In genomic region chr7:96729795-96730194, GRCh38 we compare ENCODE assay signal across 25 cellular contexts. TPM values are rescaled to one million over a fixed set of nuclear protein-coding genes. Genes with fewer than 3 reads are reported as not detected.
A peak's percentile ranks its signal among the peaks of the same experiment; 100 is the strongest.
DNase-seq lines count a peak whose midpoint lies in the region; ATAC-seq, FAIRE-seq and TF ChIP-seq lines count a peak whose summit lies in the region.
"Had no signal": no experiment of that assay in that cellular context is flagged by ENCODE, and none has a peak within 500 bp of the region (broad histone marks: within the 10 kb centered on the region; RNA-seq: fewer than 3 reads in every experiment).

No MANE protein-coding gene starts in this region.

- POLR2A ChIA-PET in K562 (lab: Yijun Ruan, JAX) = no interaction called here

- H3K9ac ChIP-seq in K562 (ENCODE audit: insufficient read depth in 1 of 2, low read depth in 2 of 2, low read length in 2 of 2) = no peak overlapping the region
- no peak overlapping the region for H3K9ac ChIP-seq in keratinocyte (ENCODE audit: control insufficient read depth, extremely low read depth, insufficient read depth, low read length)
- H3K9ac ChIP-seq: BLaER1 treated with 17β-estradiol and CSF1 and Interleukin-3, amounts not matched to agents 10 nM and 100 nM; SK-N-SH had no signal

- CTCF ChIA-PET in K562 (lab: Yijun Ruan, JAX; ENCODE audit: low intra/inter-chr PET ratio) = no interaction called here

- H3K27ac ChIP-seq in K562 (ENCODE audit: extremely low read depth, low read depth, low read length) (no peak overlapping the region), keratinocyte (ENCODE audit: control insufficient read depth, insufficient read depth, low read length) (peak overlapping the region; percentile 42), dorsolateral prefrontal cortex (no peak overlapping the region)
- H3K27ac ChIP-seq: BLaER1 treated with 17β-estradiol and CSF1 and Interleukin-3, amounts not matched to agents 10 nM and 100 nM had no signal

- no peaks in the 10 kb centered on the region for H3K9me1 ChIP-seq in K562 (ENCODE audit: control insufficient read depth, insufficient read depth, low read length)
- H3K9me1 ChIP-seq in keratinocyte (ENCODE audit: control insufficient read depth, extremely low read depth, insufficient read depth, low read length) = no peaks in the 10 kb centered on the region

- TF ChIP-seq POLR2A in K562 (conservative IDR thresholded peaks at IDR 0.05) = no peak

- TF ChIP-seq RAD21 in K562 (CRISPR knock-in tag; conservative IDR thresholded peaks at IDR 0.05 in 1 of 2, IDR thresholded peaks at IDR 0.05 in 1 of 2) = no peak

- WGBS in K562 (ENCODE audit: insufficient coverage, low coverage, missing lambda C conversion rate) = 0% methylated on average over 2 of the region's 2 CpGs

- no peak for TF ChIP-seq EP300 in K562 (IDR thresholded peaks at IDR 0.05; ENCODE audit: low read length)

- intact Hi-C loops in K562 (cut with micrococcal nuclease) (no loop called here), dorsolateral prefrontal cortex (cut with DNase I) (no loop called here)

- dilution Hi-C loops in keratinocyte (cut with MboI; ENCODE audit: extremely low pct_ligation_motif_present, low sequenced_read_pairs) = no loop called here

- H3K4me2 ChIP-seq in K562 (ENCODE audit: insufficient read depth, low read length) (no peak overlapping the region), keratinocyte (ENCODE audit: control insufficient read depth, extremely low read depth, insufficient read depth, low read depth, low read length) (peak overlapping the region; percentile 11)
- H3K4me2 ChIP-seq: BLaER1 treated with 17β-estradiol and CSF1 and Interleukin-3, amounts not matched to agents 10 nM and 100 nM; SK-N-SH had no signal

- TF ChIP-seq CTCF in LNCaP clone FGC (IDR thresholded peaks at IDR 0.05; ENCODE audit: control insufficient read depth, extremely low read depth, insufficient read depth) (no peak), K562 (IDR thresholded peaks at IDR 0.05 in 2 of 3, conservative IDR thresholded peaks at IDR 0.05 in 1 of 3; ENCODE audit: insufficient read depth in 2 of 3, low read depth in 1 of 3, low read length in 3 of 3) (no peak), keratinocyte (optimal IDR thresholded peaks at IDR 0.05 in 1 of 3, IDR thresholded peaks at IDR 0.05 in 1 of 3, conservative IDR thresholded peaks at IDR 0.05 in 1 of 3; ENCODE audit: extremely low read depth in 1 of 3, insufficient read depth in 2 of 3, low read length in 3 of 3) (no peak), dorsolateral prefrontal cortex (IDR thresholded peaks at IDR 0.05 in 54 of 56, conservative IDR thresholded peaks at IDR 0.05 in 2 of 56; ENCODE audit: low read depth in 1 of 56, partially characterized antibody in 56 of 56) (no peak)

- H3K79me2 ChIP-seq in K562 (ENCODE audit: control insufficient read depth, insufficient read depth, low read length) = no peaks in the 10 kb centered on the region
- H3K79me2 ChIP-seq in keratinocyte (ENCODE audit: control insufficient read depth, insufficient read depth, low read length) = no peaks in the 10 kb centered on the region

- ATAC-seq in K562 = no peak
- no peak for ATAC-seq in GM21737 (IDR thresholded peaks at IDR 0.05; ENCODE audit: unreplicated experiment)

- no peaks in the 10 kb centered on the region for H3K9me3 ChIP-seq in K562 (replicated peaks; ENCODE audit: control insufficient read depth, insufficient read depth, low read depth, low read length)
- no peaks in the 10 kb centered on the region for H3K9me3 ChIP-seq in keratinocyte (ENCODE audit: control insufficient read depth, low read depth, low read length)
- H3K9me3 ChIP-seq: BLaER1 treated with 17β-estradiol and CSF1 and Interleukin-3, amounts not matched to agents 10 nM and 100 nM; Caco-2; SK-N-SH had no signal

- in situ Hi-C loops in K562 (cut with MboI) = no loop called here

- H3K36me3 ChIP-seq in K562 (ENCODE audit: control insufficient read depth, insufficient read depth, low read length) (no peaks in the 10 kb centered on the region), keratinocyte (ENCODE audit: control insufficient read depth in 2 of 2, extremely low read depth in 1 of 2, insufficient read depth in 2 of 2, low read length in 2 of 2) (no peaks in the 10 kb centered on the region)
- H3K36me3 ChIP-seq: BLaER1 treated with 17β-estradiol and CSF1 and Interleukin-3, amounts not matched to agents 10 nM and 100 nM had no signal

- H3K4me1 ChIP-seq in K562 (replicated peaks in 1 of 2; ENCODE audit: control insufficient read depth in 2 of 2, insufficient read depth in 2 of 2, low read length in 2 of 2) = no peaks in the 10 kb centered on the region
- peaks cover 31% of the 10 kb centered on the region for H3K4me1 ChIP-seq in keratinocyte (ENCODE audit: control insufficient read depth, extremely low read depth, insufficient read depth, low read length)
- H3K4me1 ChIP-seq: BLaER1 treated with 17β-estradiol and CSF1 and Interleukin-3, amounts not matched to agents 10 nM and 100 nM; Caco-2 had no signal

- peak; percentile 81 for DNase-seq in DMS53 treated with DMSO at 0.1 percent for 48 hours (lab: John Stamatoyannopoulos, UW; ENCODE audit: unreplicated experiment)
- DNase-seq in LNCaP clone FGC (ENCODE audit: low read depth) = peak; percentile 14
- no peak for DNase-seq in K562 (ENCODE audit: extremely low read depth in 1 of 4, low spot score in 3 of 4)
- DNase-seq in keratinocyte (ENCODE audit: low read depth, low spot score) = no peak
- DNase-seq in germinal center (ENCODE audit: low spot score) = no peak
- no peak for DNase-seq in dorsolateral prefrontal cortex
- DNase-seq in activated CD8-positive, alpha-beta memory T cell treated with anti-CD3 and anti-CD28 coated beads for 24 hours = no peak
- DNase-seq: Caco-2; CD4-positive, alpha-beta memory T cell; DMS 273 treated with DMSO at 0.1 percent for 48 hours; GDM1; GOT3; HCEC 1CT; MM.1S; NCI-H1048; NCI-H1436; NCI-H187 treated with DMSO at 0.1 percent for 48 hours; NCI-H226; NCI-H524 treated with DMSO at 0.1 percent for 48 hours; NCI-H82; SHP77; SK-N-SH had no signal

- H4K20me1 ChIP-seq in K562 (replicated peaks; ENCODE audit: control insufficient read depth, insufficient read depth, low read length) (no peaks in the 10 kb centered on the region), keratinocyte (ENCODE audit: control insufficient read depth, extremely low read depth, insufficient read depth, low read length) (no peaks in the 10 kb centered on the region)
- H4K20me1 ChIP-seq: BLaER1 treated with 17β-estradiol and CSF1 and Interleukin-3, amounts not matched to agents 10 nM and 100 nM had no signal

- FAIRE-seq in K562 (lab: Jason Lieb, UNC) (no peak), keratinocyte (lab: Jason Lieb, UNC) (peak; percentile 65)
- FAIRE-seq: RCC 7860 had no signal

- H3K4me3 ChIP-seq in LNCaP clone FGC (ENCODE audit: low read depth, low read length) (no peak overlapping the region), K562 (no peak overlapping the region), keratinocyte (ENCODE audit: control insufficient read depth in 2 of 3, extremely low read depth in 1 of 3, insufficient read depth in 2 of 3, low read depth in 1 of 3, low read length in 3 of 3) (no peak overlapping the region), dorsolateral prefrontal cortex (no peak overlapping the region)
- H3K4me3 ChIP-seq: BLaER1 treated with 17β-estradiol and CSF1 and Interleukin-3, amounts not matched to agents 10 nM and 100 nM had no signal

- BruUV-seq in K562 (replicated peaks; lab: Mats Ljungman, UMichigan) = no TSS peak

- H2AFZ ChIP-seq in K562 (ENCODE audit: low read depth, low read length) (no peak overlapping the region), keratinocyte (ENCODE audit: control insufficient read depth, low read length) (no peak overlapping the region)

- peaks cover 2 to 16% of the 10 kb centered on the region in 2 experiments; a peak in 4 of 5 replicates for H3K27me3 ChIP-seq in K562 (ENCODE audit: control insufficient read depth in 2 of 2, insufficient read depth in 2 of 2, low read length in 2 of 2)
- H3K27me3 ChIP-seq in keratinocyte (ENCODE audit: control insufficient read depth, extremely low read depth, insufficient read depth, low read length) = no peaks in the 10 kb centered on the region
- H3K27me3 ChIP-seq in dorsolateral prefrontal cortex = peaks cover 0 to 21% (median 0%) of the 10 kb centered on the region in 45 donors
- H3K27me3 ChIP-seq: BLaER1 treated with 17β-estradiol and CSF1 and Interleukin-3, amounts not matched to agents 10 nM and 100 nM had no signal

TF ChIP-seq in K562, 482 proteins besides CTCF, POLR2A, EP300 and RAD21 (continues in another document):
- TF ChIP-seq POLR2G (IDR thresholded peaks at IDR 0.05; ENCODE audit: low read depth, low read length) (no peak), CBFA2T2 (conservative IDR thresholded peaks at IDR 0.05) (no peak), TAL1 (IDR thresholded peaks at IDR 0.05) (no peak), PHB2 (IDR thresholded peaks at IDR 0.05; ENCODE audit: low read depth) (no peak)

RNA-seq across cellular contexts. Expression of gene SEM1, which starts 20.1 kb away (rescaled TPM):
- 14.1 and 57.9 TPM in 2 replicates for total RNA-seq in K562 (2011; cell fraction: chromatin; rRNA removed; ENCODE audit: low replicate concordance)
- total RNA-seq in K562 (2011; cell fraction: nucleolus; rRNA removed) = 5.7 and 10.9 TPM in 2 replicates
- total RNA-seq in K562 (2011; cell fraction: nucleoplasm; rRNA removed) = 34.2 and 66.3 TPM in 2 replicates
- total RNA-seq in K562 (2014; rRNA removed) (206 and 336 TPM in 2 replicates), K562 (2014; rRNA removed; fragmentation: Illumina TruSeq; extraction: Trizol) (454 and 542 TPM in 2 replicates), K562 (2015; rRNA removed; fragmentation: Illumina TruSeq; extraction: Trizol) (500 and 532 TPM in 2 replicates), K562 (2021) (74.7 and 78.5 TPM in 2 replicates), dorsolateral prefrontal cortex (10 to 100 TPM; 29.3 to 77.1 (median 44.6) TPM)
- polyA plus RNA-seq in K562 (2011; rRNA removed) (49.6 and 117 TPM in 2 replicates), K562 (2014; fragmentation: Illumina TruSeq; extraction: Trizol) (237 and 345 TPM in 2 replicates), K562 (2014; fragmentation: Nextera tagmentation; extraction: Ambion mirVana) (100 to 1,000 TPM; 560 to 756 TPM), K562 (2014; rRNA removed) (869 and 938 TPM in 2 replicates), keratinocyte (79.2 to 180 TPM (median 156 TPM) in 3 replicates)
- polyA plus RNA-seq in K562 (2011; cell fraction: cytosol; rRNA removed) = 6.5 and 16.5 TPM in 2 replicates
- polyA plus RNA-seq in K562 (2011; cell fraction: nucleus; rRNA removed) = 14.6 and 17.9 TPM in 2 replicates
- 131 and 707 TPM in 2 replicates for polyA plus RNA-seq in K562 (2012)
- 103 and 157 TPM in 2 replicates for polyA minus RNA-seq in K562 (2011; rRNA and poly(A)+ RNA removed)
- 14.1 and 17.6 TPM in 2 replicates for polyA minus RNA-seq in K562 (2011; cell fraction: cytosol; rRNA and poly(A)+ RNA removed)
- polyA minus RNA-seq in K562 (2011; cell fraction: nucleus; rRNA and poly(A)+ RNA removed) = 18.0 and 25.1 TPM in 2 replicates
- polyA plus RNA-seq in keratinocyte (2011; ENCODE audit: low read depth) = 601 TPM
- polyA plus RNA-seq in keratinocyte (2011; cell fraction: cytosol; rRNA removed) = 78.9 and 184 TPM in 2 replicates
- polyA plus RNA-seq in keratinocyte (2011; cell fraction: nucleus; rRNA removed) = 31.1 and 68.8 TPM in 2 replicates
- polyA plus RNA-seq in keratinocyte (2012; ENCODE audit: low replicate concordance) = 293 and 633 TPM in 2 replicates
- polyA minus RNA-seq in keratinocyte = 0.46 to 54.4 TPM (median 5.3 TPM) in 3 replicates
- 26.5 TPM for polyA minus RNA-seq in keratinocyte (2011; cell fraction: cytosol; rRNA and poly(A)+ RNA removed)
- 13.7 and 34.0 TPM in 2 replicates for polyA minus RNA-seq in keratinocyte (2011; cell fraction: nucleus; rRNA and poly(A)+ RNA removed)

Comparison
In these comparisons a context has a peak if more than half of its experiments do, and no peak if none do; other contexts are left out.
1. DNase-seq: peak in DMS53 treated with DMSO at 0.1 percent for 48 hours (single experiment) and LNCaP clone FGC (single experiment); none in K562 (0 of 4), keratinocyte (single experiment), germinal center (single experiment), dorsolateral prefrontal cortex (0 of 10) and activated CD8-positive, alpha-beta memory T cell treated with anti-CD3 and anti-CD28 coated beads for 24 hours (single experiment).